Comparison of ENCODE assay signal across 15 cellular contexts in the genomic region with DNA sequence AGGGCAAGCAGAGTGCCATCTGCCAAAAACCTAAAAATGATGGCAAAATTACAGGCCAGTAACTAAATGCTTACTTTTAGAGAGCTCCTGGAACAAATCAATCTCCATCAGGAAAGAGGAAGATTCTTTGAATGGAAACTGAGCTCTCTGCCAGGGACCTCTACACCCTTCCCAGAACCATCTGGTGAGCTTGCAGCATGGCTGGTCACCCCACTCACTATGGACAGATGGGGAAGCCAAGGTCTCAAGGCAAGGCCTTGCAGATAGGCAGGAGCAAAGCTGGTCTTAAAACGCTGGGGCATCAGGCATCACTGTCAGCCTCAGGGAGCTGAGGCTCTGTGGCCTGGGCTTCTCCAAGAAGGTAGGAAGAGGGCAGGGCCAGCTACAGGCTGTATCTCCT. TPM values are rescaled to one million over a fixed set of nuclear protein-coding genes. Genes with fewer than 3 reads are reported as not detected.
DNase-seq lines count a peak whose midpoint lies in the region; ATAC-seq and TF ChIP-seq lines count a peak whose summit lies in the region.
"Had no signal": no experiment of that assay in that cellular context is flagged by ENCODE, and none has a peak within 500 bp of the region (broad histone marks: within the 10 kb centered on the region; RNA-seq: fewer than 3 reads in every experiment).

No MANE protein-coding gene starts in this region.

- DNase-seq in G401 (ENCODE audit: low spot score) (peak; percentile 92), WERI-Rb-1 (peak; percentile 23), cerebellum (ENCODE audit: low spot score) (peak; percentile 68), uterus (no peak)
- no peak for DNase-seq in activated naive CD4-positive, alpha-beta T cell treated with anti-CD3 and anti-CD28 coated beads, Interleukin-2, amount 50 U/mL, for 16 hours
- DNase-seq: Calu3; CD4-positive, alpha-beta memory T cell; COR-L47; DMS79; EL; GF-D8; H9 had no signal

- H3K27ac ChIP-seq in WERI-Rb-1: no peak overlapping the region
- no peak overlapping the region for H3K27ac ChIP-seq in uterus

- H3K9me3 ChIP-seq in WERI-Rb-1 (ENCODE audit: severe bottlenecking) (no peaks in the 10 kb centered on the region), uterus (no peaks in the 10 kb centered on the region)

- intact Hi-C loops in uterus (cut with DNase I; ENCODE audit: low total_unique reads): loop anchor here (5.0 kb wide), 1 partner anchor 244 kb away; a partner anchor contains a TSS

- TF ChIP-seq POLR2A in uterus (IDR thresholded peaks at IDR 0.05): no peak

- TF ChIP-seq CTCF in WERI-Rb-1 (IDR thresholded peaks at IDR 0.05; ENCODE audit: low read depth, low read length) (no peak), uterus (IDR thresholded peaks at IDR 0.05) (no peak)

- ATAC-seq in HG03520 (IDR thresholded peaks at IDR 0.05; ENCODE audit: unreplicated experiment): no peak
- ATAC-seq: GM23338, HCT116 had no signal

- H3K4me3 ChIP-seq in WERI-Rb-1 (ENCODE audit: low read depth, low read length) (no peak overlapping the region), uterus (no peak overlapping the region)
- H3K4me3 ChIP-seq: GM23338 had no signal

- H3K4me1 ChIP-seq in uterus: peaks cover 0 to 3% of the 10 kb centered on the region in 2 donors

- in situ Hi-C loops in G401 (cut with HindIII; ENCODE audit: low sequenced_read_pairs): loop anchor here (25.0 kb wide), 1 partner anchor 239 kb away; a partner anchor contains a TSS

- H3K36me3 ChIP-seq in WERI-Rb-1 (peaks cover 27% of the 10 kb centered on the region), uterus (no peaks in the 10 kb centered on the region)

- H3K27me3 ChIP-seq in WERI-Rb-1 (ENCODE audit: insufficient read depth, low read depth, severe bottlenecking): no peaks in the 10 kb centered on the region
- H3K27me3 ChIP-seq in uterus: no peaks in the 10 kb centered on the region

RNA-seq across cellular contexts. Expression of a gene that starts 36.2 kb away (rescaled TPM):
- total RNA-seq in G401 (2014; rRNA removed; shearing (Covaris generic)): 28.2 and 111 TPM in 2 replicates
- total RNA-seq in cerebellum (23.5 TPM), uterus (10 to 100 TPM; 12.6 to 64.4 (median 43.7) TPM)

Comparison
In these comparisons a context has a peak if more than half of its experiments do, and no peak if none do; other contexts are left out.
1. DNase-seq: peak in G401 (single experiment), WERI-Rb-1 (single experiment) and cerebellum (single experiment); none in uterus (0 of 2) and activated naive CD4-positive, alpha-beta T cell treated with anti-CD3 and anti-CD28 coated beads, Interleukin-2, amount 50 U/mL, for 16 hours (single experiment).